16 cellular contexts compared by ENCODE assay signal in the genomic region with DNA sequence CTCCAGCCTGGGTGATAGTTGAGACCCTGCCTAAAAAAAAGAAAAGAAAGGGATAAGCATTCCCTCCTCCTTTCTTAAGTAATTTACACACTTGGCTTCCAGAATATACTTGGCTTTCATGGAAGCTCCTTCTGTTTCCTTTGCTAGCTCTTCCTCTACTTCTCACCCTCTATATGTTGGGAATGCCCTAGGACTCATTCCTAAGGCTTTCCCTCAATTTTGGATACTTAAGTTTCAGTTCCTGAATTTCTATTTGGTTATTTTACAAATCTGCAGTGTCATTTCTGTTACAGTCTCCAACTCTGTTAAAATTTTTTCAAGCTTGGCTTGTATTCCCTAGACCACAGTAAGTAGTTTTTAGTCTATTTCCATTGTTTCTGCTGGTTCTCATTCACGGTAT. TPM values are rescaled to one million over a fixed set of nuclear protein-coding genes. Genes with fewer than 3 reads are reported as not detected.
DNase-seq lines count a peak whose midpoint lies in the region; ATAC-seq and TF ChIP-seq lines count a peak whose summit lies in the region.
"Had no signal": no experiment of that assay in that cellular context is flagged by ENCODE, and none has a peak within 500 bp of the region (broad histone marks: within the 10 kb centered on the region; RNA-seq: fewer than 3 reads in every experiment).

No MANE protein-coding gene starts in this region.

- H3K36me3 Mint-ChIP-seq in activated T-helper 17 cell treated with anti-CD3 and anti-CD28 coated beads, Interleukin-2, amount 50 U/mL, for 72 hours (ENCODE audit: low read depth) = peaks cover 60% of the 10 kb centered on the region
- H3K36me3 Mint-ChIP-seq in natural killer cell treated with Interleukin-12 subunit alpha and Interleukin-12 subunit beta and Interleukin-15 and Interleukin-18, amount 100 ng/mL, for 72 hours = peaks cover 10% of the 10 kb centered on the region

- no peak overlapping the region for H3K4me3 ChIP-seq in DOHH2 (ENCODE audit: low read length)

- H3K9me2 ChIP-seq in DOHH2 (replicated peaks; ENCODE audit: control insufficient read depth, low read length) = no peaks in the 10 kb centered on the region

- H3K27ac Mint-ChIP-seq in activated T-helper 17 cell treated with anti-CD3 and anti-CD28 coated beads, Interleukin-2, amount 50 U/mL, for 72 hours = peak overlapping the region; percentile 79
- H3K27ac Mint-ChIP-seq in natural killer cell treated with Interleukin-12 subunit alpha and Interleukin-12 subunit beta and Interleukin-15 and Interleukin-18, amount 100 ng/mL, for 72 hours = peak overlapping the region; percentile 46 to 56

- H3K27ac ChIP-seq in DOHH2 (ENCODE audit: low read depth, low read length) = no peak overlapping the region
- H3K27ac ChIP-seq: C4-2B had no signal

- no peak for TF ChIP-seq CTCF in DOHH2 (IDR thresholded peaks at IDR 0.05; ENCODE audit: low read depth, low read length, poor library complexity, severe bottlenecking)

- H3K4me3 Mint-ChIP-seq in activated T-helper 17 cell treated with anti-CD3 and anti-CD28 coated beads, Interleukin-2, amount 50 U/mL, for 72 hours = peak overlapping the region; percentile 52
- H3K4me3 Mint-ChIP-seq in natural killer cell treated with Interleukin-12 subunit alpha and Interleukin-12 subunit beta and Interleukin-15 and Interleukin-18, amount 100 ng/mL, for 72 hours = peak overlapping the region; percentile 30

- peaks cover 3% of the 10 kb centered on the region; the same call in 1 of the 2 replicates for H3F3A ChIP-seq in DOHH2 (ENCODE audit: control insufficient read depth, insufficient read depth)

- H3K36me3 ChIP-seq in DOHH2 (ENCODE audit: control insufficient read depth, low read length) = peaks cover 53% of the 10 kb centered on the region

- no peak for ATAC-seq in activated T-helper 17 cell treated with anti-CD3 and anti-CD28 coated beads, Interleukin-2, amount 50 U/mL, for 72 hours (replicated peaks)
- ATAC-seq in natural killer cell treated with Interleukin-12 subunit alpha and Interleukin-12 subunit beta and Interleukin-15 and Interleukin-18, amount 100 ng/mL, for 72 hours = no peak
- ATAC-seq in GM18868 (IDR thresholded peaks at IDR 0.05; ENCODE audit: unreplicated experiment) = no peak

- H3K4me2 ChIP-seq in DOHH2 (ENCODE audit: low read length) = peak overlapping the region; percentile 30

- H3K4me1 ChIP-seq in DOHH2 (ENCODE audit: control insufficient read depth, low read length) = peaks cover 68% of the 10 kb centered on the region

- H3K79me2 ChIP-seq in DOHH2 (ENCODE audit: control insufficient read depth, low read length) = peaks cover 100% of the 10 kb centered on the region

- no peaks in the 10 kb centered on the region for H3K27me3 ChIP-seq in DOHH2 (ENCODE audit: control insufficient read depth, low read length)

- no peaks in the 10 kb centered on the region for H3K9me3 Mint-ChIP-seq in activated T-helper 17 cell treated with anti-CD3 and anti-CD28 coated beads, Interleukin-2, amount 50 U/mL, for 72 hours
- no peaks in the 10 kb centered on the region for H3K9me3 Mint-ChIP-seq in natural killer cell treated with Interleukin-12 subunit alpha and Interleukin-12 subunit beta and Interleukin-15 and Interleukin-18, amount 100 ng/mL, for 72 hours

- in situ Hi-C loops in KBM-7 (cut with MboI; ENCODE audit: low pct_unique_long_range_greater_than_20kb, low sequenced_read_pairs) = no loop called here

- H3K4me1 Mint-ChIP-seq in activated T-helper 17 cell treated with anti-CD3 and anti-CD28 coated beads, Interleukin-2, amount 50 U/mL, for 72 hours = peaks cover 50% of the 10 kb centered on the region
- H3K4me1 Mint-ChIP-seq in natural killer cell treated with Interleukin-12 subunit alpha and Interleukin-12 subunit beta and Interleukin-15 and Interleukin-18, amount 100 ng/mL, for 72 hours (ENCODE audit: low read depth in 2 of 2) = peaks cover 46 to 66% of the 10 kb centered on the region in 2 donors

- H3K27me3 Mint-ChIP-seq in activated T-helper 17 cell treated with anti-CD3 and anti-CD28 coated beads, Interleukin-2, amount 50 U/mL, for 72 hours = no peaks in the 10 kb centered on the region
- no peaks in the 10 kb centered on the region for H3K27me3 Mint-ChIP-seq in natural killer cell treated with Interleukin-12 subunit alpha and Interleukin-12 subunit beta and Interleukin-15 and Interleukin-18, amount 100 ng/mL, for 72 hours

- DNase-seq in NOMO-1 treated with DMSO at 0.1 percent for 48 hours (lab: John Stamatoyannopoulos, UW; ENCODE audit: unreplicated experiment) (peak; percentile 14), NOMO-1 treated with dmso at 0.1 percent for 144 hours (lab: John Stamatoyannopoulos, UW; ENCODE audit: unreplicated experiment) (no peak), KBM-7 (no peak)
- no peak for DNase-seq in natural killer cell treated with Interleukin-12 subunit alpha and Interleukin-12 subunit beta and Interleukin-15 and Interleukin-18, amount 100 ng/mL, for 72 hours (ENCODE audit: low spot score)
- no peak for DNase-seq in stimulated activated naive CD4-positive, alpha-beta T cell (lab: John Stamatoyannopoulos, UW)
- DNase-seq: 8988T; effector CD8-positive, alpha-beta T cell; IMR-90; kidney glomerular epithelial cell; NCI-H1092; NCI-H526; stimulated activated CD4-positive, alpha-beta T cell treated with anti-CD3 and anti-CD28 coated beads, Interleukin-4, amount 100 ng/mL, for 1 hour had no signal

- no peaks in the 10 kb centered on the region for H3K9me3 ChIP-seq in DOHH2 (ENCODE audit: control insufficient read depth, insufficient read depth, low read length)

- peaks cover 61% of the 10 kb centered on the region for H4K20me1 ChIP-seq in DOHH2 (ENCODE audit: control insufficient read depth, insufficient read depth, low read depth, low read length)

RNA-seq across cellular contexts. Expression of gene SP3, which starts 23.6 kb away (rescaled TPM):
- total RNA-seq in activated T-helper 17 cell treated with anti-CD3 and anti-CD28 coated beads, Interleukin-2, amount 50 U/mL, for 72 hours = 100 to 1,000 TPM in 1 of 2 donors, 10 to 100 TPM in 1; 84.4 to 103 TPM
- total RNA-seq in natural killer cell treated with Interleukin-12 subunit alpha and Interleukin-12 subunit beta and Interleukin-15 and Interleukin-18, amount 100 ng/mL, for 72 hours = 10 to 100 TPM; 89.5 to 99.5 TPM
